9 cellular contexts compared by ENCODE assay signal in the genomic region with DNA sequence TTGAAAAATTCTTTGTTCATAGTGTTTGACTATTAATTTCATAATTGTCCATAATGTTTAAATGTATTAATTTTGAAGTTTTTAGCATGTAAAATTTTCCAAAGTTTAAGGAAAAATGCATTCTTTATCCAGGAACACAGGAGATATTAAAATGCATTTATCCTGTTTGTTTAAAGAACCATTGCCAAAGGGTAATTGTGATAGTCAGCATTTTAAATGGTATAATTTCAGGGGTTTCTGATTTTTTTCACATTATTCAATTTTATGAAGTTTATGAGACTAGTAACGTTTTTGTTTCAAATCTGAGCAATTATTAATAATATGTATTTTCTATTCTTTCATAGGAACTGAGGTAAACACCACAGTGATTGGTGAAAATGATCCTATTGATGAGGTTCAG.
"Had no signal": no experiment of that assay in that cellular context is flagged by ENCODE, and none has a peak within 500 bp of the region (broad histone marks: within the 10 kb centered on the region; RNA-seq: fewer than 3 reads in every experiment).

No MANE protein-coding gene starts in this region.

- H3K27ac ChIP-seq: KMS-11 had no signal

- H2AFZ ChIP-seq: GM23338 had no signal

- H3K4me3 ChIP-seq: GM23338 had no signal

- ATAC-seq: GM23338 had no signal

- H3K4me2 ChIP-seq: GM23338, KMS-11 had no signal

- H3K9ac ChIP-seq: KMS-11 had no signal

- DNase-seq: H9, HCEC 1CT, Karpas-422, KBM-7 had no signal

- FAIRE-seq: H1, H54, HTR-8/SVneo had no signal
